34 cellular contexts compared by ENCODE assay signal in the genomic region with DNA sequence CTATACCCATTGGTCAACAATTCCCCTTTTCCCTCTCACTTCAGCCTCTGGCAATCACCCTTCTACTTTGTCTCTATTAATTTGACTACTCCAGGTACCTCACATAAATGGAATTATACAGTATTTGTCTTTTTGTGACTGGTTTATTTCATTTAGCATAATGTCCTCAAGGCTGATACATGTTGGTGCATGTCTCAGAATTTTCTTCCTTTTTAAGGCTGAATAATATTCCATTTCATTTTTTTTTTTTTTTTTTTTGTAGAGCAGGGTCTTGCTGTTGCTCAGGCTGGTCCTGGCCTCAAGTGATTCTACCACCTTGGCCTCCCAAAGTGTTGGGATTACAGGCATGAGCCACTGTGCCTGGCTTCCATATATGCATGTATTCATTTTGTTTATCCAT. TPM values are rescaled to one million over a fixed set of nuclear protein-coding genes. Genes with fewer than 3 reads are reported as not detected.
DNase-seq lines count a peak whose midpoint lies in the region; ATAC-seq, FAIRE-seq and TF ChIP-seq lines count a peak whose summit lies in the region.
"Had no signal": no experiment of that assay in that cellular context is flagged by ENCODE, and none has a peak within 500 bp of the region (broad histone marks: within the 10 kb centered on the region; RNA-seq: fewer than 3 reads in every experiment).

No MANE protein-coding gene starts in this region.

- no peak for ATAC-seq in IMR-90 (ENCODE audit: low read depth)
- no peak for ATAC-seq in stimulated activated memory B cell treated with anti-CD40 and anti-IgM and Interleukin-4, amounts not matched to agents 10 μg/mL and 1 μg/mL and 100 μg/mL, for 72 hours
- ATAC-seq in GM18909 (IDR thresholded peaks at IDR 0.05; ENCODE audit: poor library complexity, unreplicated experiment): no peak
- ATAC-seq: left lung, Panc1, sciatic nerve had no signal

- no peak for TF ChIP-seq RAD21 in IMR-90 (IDR thresholded peaks at IDR 0.05; ENCODE audit: low read length)

- TF ChIP-seq CTCF in IMR-90 (conservative IDR thresholded peaks at IDR 0.05; ENCODE audit: low read depth, low read length): no peak
- TF ChIP-seq CTCF in hepatocyte (IDR thresholded peaks at IDR 0.05; ENCODE audit: poor library complexity): no peak

- no peak overlapping the region for H3K18ac ChIP-seq in IMR-90 (ENCODE audit: low read depth, low read length)

- no peak overlapping the region for H3K4me2 ChIP-seq in IMR-90 (ENCODE audit: low read depth, low read length)
- peak overlapping the region; percentile 83 for H3K4me2 ChIP-seq in hepatocyte
- peak overlapping the region; percentile 97 for H3K4me2 ChIP-seq in skeletal muscle satellite cell (ENCODE audit: low read length)

- H2AK5ac ChIP-seq in IMR-90 (ENCODE audit: low read depth, low read length): no peak overlapping the region; the same call in 1 of the 2 replicates

- no peak overlapping the region for H2AK9ac ChIP-seq in IMR-90 (replicated peaks; ENCODE audit: low read depth, low read length, poor library complexity)

- H2BK5ac ChIP-seq in IMR-90 (ENCODE audit: low read depth, low read length, poor library complexity, severe bottlenecking): no peak overlapping the region

- H3K4me1 ChIP-seq in IMR-90 (ENCODE audit: control insufficient read depth, insufficient read depth, low read length) (peaks cover 5% of the 10 kb centered on the region), hepatocyte (ENCODE audit: insufficient read depth) (peaks cover 10% of the 10 kb centered on the region), skeletal muscle satellite cell (ENCODE audit: control insufficient read depth, insufficient read depth, low read length) (peaks cover 13% of the 10 kb centered on the region)

- in situ Hi-C loops in IMR-90 (cut with MboI; ENCODE audit: low sequenced_read_pairs): no loop called here

- H3K27ac ChIP-seq in IMR-90 (ENCODE audit: insufficient read depth, low read length): no peak overlapping the region
- no peak overlapping the region for H3K27ac ChIP-seq in hepatocyte
- H3K27ac ChIP-seq: 22Rv1, left lung, prostate gland, WERI-Rb-1 had no signal

- H3K36me3 Mint-ChIP-seq in stimulated activated memory B cell treated with anti-CD40 and anti-IgM and Interleukin-4, amounts not matched to agents 10 μg/mL and 1 μg/mL and 100 μg/mL, for 72 hours: no peaks in the 10 kb centered on the region
- H3K36me3 Mint-ChIP-seq: activated naive CD8-positive, alpha-beta T cell; memory B cell had no signal

- no peaks in the 10 kb centered on the region; the same call in 1 of the 2 replicates for H3K9me1 ChIP-seq in IMR-90 (ENCODE audit: insufficient read depth, low read length)

- H3K9ac ChIP-seq in IMR-90 (ENCODE audit: low read depth, low read length): no peak overlapping the region
- no peak overlapping the region for H3K9ac ChIP-seq in skeletal muscle satellite cell (ENCODE audit: low read depth, low read length)

- no peaks in the 10 kb centered on the region for H3K9me3 Mint-ChIP-seq in stimulated activated memory B cell treated with anti-CD40 and anti-IgM and Interleukin-4, amounts not matched to agents 10 μg/mL and 1 μg/mL and 100 μg/mL, for 72 hours
- H3K9me3 Mint-ChIP-seq: memory B cell had no signal

- H4K91ac ChIP-seq in IMR-90 (ENCODE audit: insufficient read depth, low read depth, low read length): no peak overlapping the region

- H2BK15ac ChIP-seq in IMR-90 (ENCODE audit: low read depth, low read length): no peak overlapping the region

- H4K8ac ChIP-seq in IMR-90 (ENCODE audit: low read depth in 2 of 2, low read length in 2 of 2): no peak overlapping the region

- no peak overlapping the region for H3K56ac ChIP-seq in IMR-90 (ENCODE audit: extremely low read depth, insufficient read depth, low read length)

- dilution Hi-C loops in IMR-90 (cut with HindIII; ENCODE audit: low sequenced_read_pairs, unreplicated experiment): no loop called here

- H2AFZ ChIP-seq in IMR-90 (replicated peaks; ENCODE audit: low read length, poor library complexity) (no peak overlapping the region), hepatocyte (no peak overlapping the region)

- no peak overlapping the region for H4K5ac ChIP-seq in IMR-90 (ENCODE audit: low read depth, low read length)

- no peaks in the 10 kb centered on the region for H3K9me2 ChIP-seq in hepatocyte (replicated peaks; ENCODE audit: insufficient read depth)

- H3K4me3 ChIP-seq in IMR-90 (ENCODE audit: insufficient read depth, low read depth, low read length) (no peak overlapping the region), hepatocyte (no peak overlapping the region), skeletal muscle satellite cell (ENCODE audit: low read length) (no peak overlapping the region)
- H3K4me3 ChIP-seq: prostate gland, tibial nerve had no signal

- BruUV-seq in IMR-90 (replicated peaks; lab: Mats Ljungman, UMichigan): no TSS peak

- H3K4me3 Mint-ChIP-seq in stimulated activated memory B cell treated with anti-CD40 and anti-IgM and Interleukin-4, amounts not matched to agents 10 μg/mL and 1 μg/mL and 100 μg/mL, for 72 hours: no peak overlapping the region
- H3K4me3 Mint-ChIP-seq: memory B cell had no signal

- H3K27ac Mint-ChIP-seq in stimulated activated memory B cell treated with anti-CD40 and anti-IgM and Interleukin-4, amounts not matched to agents 10 μg/mL and 1 μg/mL and 100 μg/mL, for 72 hours: no peak overlapping the region
- H3K27ac Mint-ChIP-seq: activated naive CD8-positive, alpha-beta T cell had no signal

- H4K20me1 ChIP-seq in IMR-90 (ENCODE audit: insufficient read depth, low read length) (peaks cover 7% of the 10 kb centered on the region; the same call in 1 of the 2 replicates), hepatocyte (ENCODE audit: insufficient read depth, poor library complexity, severe bottlenecking) (peaks cover 4% of the 10 kb centered on the region)

- H3K27me3 Mint-ChIP-seq in stimulated activated memory B cell treated with anti-CD40 and anti-IgM and Interleukin-4, amounts not matched to agents 10 μg/mL and 1 μg/mL and 100 μg/mL, for 72 hours: no peaks in the 10 kb centered on the region
- H3K27me3 Mint-ChIP-seq: activated naive CD8-positive, alpha-beta T cell; memory B cell had no signal

- POLR2A ChIA-PET in IMR-90 (lab: Charles Lee; ENCODE audit: unreplicated experiment): interaction anchor here (1.0 kb wide), 1 partner anchor 26 kb away, joined by 6 read pairs; a partner anchor contains a TSS

- H3K23ac ChIP-seq in IMR-90 (ENCODE audit: low read depth, low read length): peak overlapping the region; percentile 76; the same call in 1 of the 2 replicates

- H3K9me3 ChIP-seq in IMR-90 (ENCODE audit: control insufficient read depth, insufficient read depth, low read length): no peaks in the 10 kb centered on the region
- H3K9me3 ChIP-seq in hepatocyte (ENCODE audit: low read depth): no peaks in the 10 kb centered on the region
- no peaks in the 10 kb centered on the region for H3K9me3 ChIP-seq in skeletal muscle satellite cell (replicated peaks; ENCODE audit: low read length)
- H3K9me3 ChIP-seq: HAP-1, left lung, prostate gland, tibial nerve had no signal

- no peaks in the 10 kb centered on the region for H3K36me3 ChIP-seq in IMR-90 (ENCODE audit: control insufficient read depth, insufficient read depth, low read length)
- H3K36me3 ChIP-seq in hepatocyte (replicated peaks; ENCODE audit: insufficient read depth, low read depth): no peaks in the 10 kb centered on the region
- no peaks in the 10 kb centered on the region for H3K36me3 ChIP-seq in skeletal muscle satellite cell (ENCODE audit: insufficient read depth, low read length)
- H3K36me3 ChIP-seq: HAP-1, left lung, prostate gland, tibial nerve had no signal

- H3K79me1 ChIP-seq in IMR-90 (ENCODE audit: low read depth in 1 of 2, low read length in 2 of 2): peaks cover 15 to 28% of the 10 kb centered on the region in 2 experiments

- no peak overlapping the region for H2BK20ac ChIP-seq in IMR-90 (ENCODE audit: low read depth, low read length)

- peaks cover 44% of the 10 kb centered on the region for H3K79me2 ChIP-seq in hepatocyte

- no peak overlapping the region for H3K4ac ChIP-seq in IMR-90 (ENCODE audit: low read depth, low read length)

- peak; percentile 17 for DNase-seq in DMS53 (lab: John Stamatoyannopoulos, UW)
- no peak for DNase-seq in DMS53 treated with DMSO at 0.1 percent for 48 hours (lab: John Stamatoyannopoulos, UW; ENCODE audit: unreplicated experiment)
- no peak for DNase-seq in IMR-90
- DNase-seq in hepatocyte (ENCODE audit: low spot score): no peak
- DNase-seq in RCC 7860 (ENCODE audit: low spot score): no peak
- DNase-seq: activated CD4-positive, alpha-beta T cell treated with anti-CD3 and anti-CD28 coated beads for 4 hours; activated CD8-positive, alpha-beta memory T cell treated with anti-CD3 and anti-CD28 coated beads for 24 hours; activated effector memory CD4-positive, alpha-beta T cell treated with Interleukin-2 at 50 U/mL for 16 hours; activated T-cell treated with anti-CD3 and anti-CD28 coated beads for 4 hours; Calu3; effector CD4-positive, alpha-beta T cell; left lung; MV-4-11; NCI-H1436 treated with DMSO at 0.1 percent for 48 hours; NCI-H226; NCI-H748 treated with DMSO at 0.1 percent for 48 hours; SIG-M5; stimulated activated CD4-positive, alpha-beta T cell treated with anti-CD3 and anti-CD28 coated beads, Interleukin-4, amount 100 ng/mL, for 24 hours; T1000; WERI-Rb-1 had no signal

- H3K14ac ChIP-seq in IMR-90 (replicated peaks; ENCODE audit: low read depth, low read length): no peak overlapping the region

- no peak for TF ChIP-seq POLR2A in IMR-90 (IDR thresholded peaks at IDR 0.05; ENCODE audit: low read depth, low read length)

- H3K4me1 Mint-ChIP-seq in stimulated activated memory B cell treated with anti-CD40 and anti-IgM and Interleukin-4, amounts not matched to agents 10 μg/mL and 1 μg/mL and 100 μg/mL, for 72 hours: peaks cover 19% of the 10 kb centered on the region

- no peak for FAIRE-seq in RCC 7860 (lab: Jason Lieb, UNC)
- FAIRE-seq: colon, islet of Langerhans had no signal

- CTCF ChIA-PET in IMR-90 (lab: Yijun Ruan, JAX): no interaction called here

- intact Hi-C loops in IMR-90 (cut with micrococcal nuclease): no loop called here

- no peak overlapping the region for H2BK120ac ChIP-seq in IMR-90 (ENCODE audit: low read depth, low read length)

- H3K27me3 ChIP-seq in IMR-90 (ENCODE audit: control insufficient read depth, insufficient read depth, low read length) (no peaks in the 10 kb centered on the region), hepatocyte (no peaks in the 10 kb centered on the region), skeletal muscle satellite cell (ENCODE audit: control insufficient read depth, insufficient read depth, low read length) (no peaks in the 10 kb centered on the region)
- H3K27me3 ChIP-seq: left lung, tibial nerve had no signal

RNA-seq across cellular contexts. Expression of a gene that starts 1.9 kb away (rescaled TPM):
- total RNA-seq in IMR-90 (2012; rRNA removed): 32.6 and 36.9 TPM in 2 replicates
- polyA plus RNA-seq in IMR-90 (2012; rRNA removed): 51.0 and 53.3 TPM in 2 replicates
- polyA plus RNA-seq in IMR-90 (2012; cell fraction: cytosol; rRNA removed): 8.0 and 13.7 TPM in 2 replicates
- 1.3 and 11.6 TPM in 2 replicates for polyA plus RNA-seq in IMR-90 (2012; cell fraction: nucleus; rRNA removed; ENCODE audit: low replicate concordance)
- total RNA-seq in hepatocyte: 44.9 and 45.4 TPM in 2 replicates
- 93.9 and 113 TPM in 2 replicates for polyA plus RNA-seq in hepatocyte
- total RNA-seq in skeletal muscle satellite cell (2012; rRNA removed): 21.5 and 22.7 TPM in 2 replicates

RNA-seq across cellular contexts. Expression of a gene that starts 3.8 kb away (rescaled TPM):
- total RNA-seq in IMR-90 (2012; rRNA removed) (3.9 and 5.0 TPM in 2 replicates), hepatocyte (8.3 and 9.1 TPM in 2 replicates)
- polyA plus RNA-seq in IMR-90 (2012; rRNA removed) (5.5 and 9.6 TPM in 2 replicates), hepatocyte (19.3 and 32.1 TPM in 2 replicates)
- polyA plus RNA-seq in IMR-90 (2012; cell fraction: cytosol; rRNA removed): 0.99 and 1.9 TPM in 2 replicates
- 0.47 and 3.1 TPM in 2 replicates for polyA plus RNA-seq in IMR-90 (2012; cell fraction: nucleus; rRNA removed; ENCODE audit: low replicate concordance)
- total RNA-seq in skeletal muscle satellite cell (2012; rRNA removed): 4.3 and 4.8 TPM in 2 replicates

RNA-seq across cellular contexts. Expression of a gene that starts 25.3 kb away (rescaled TPM):
- total RNA-seq in IMR-90 (2012; rRNA removed): 0.28 and 0.72 TPM in 2 replicates
- polyA plus RNA-seq in IMR-90 (2012; rRNA removed): 1.9 and 2.4 TPM in 2 replicates
- polyA plus RNA-seq in IMR-90 (2012; cell fraction: cytosol; rRNA removed): 0.04 and 0.09 TPM in 2 replicates
- polyA plus RNA-seq in IMR-90 (2012; cell fraction: nucleus; rRNA removed; ENCODE audit: low replicate concordance): 2.8 and 24.7 TPM in 2 replicates
- total RNA-seq in hepatocyte: 3.8 and 3.9 TPM in 2 replicates
- 3.2 and 4.6 TPM in 2 replicates for polyA plus RNA-seq in hepatocyte
- 0.25 and 0.87 TPM in 2 replicates for total RNA-seq in skeletal muscle satellite cell (2012; rRNA removed)
- total RNA-seq: Daoy had no signal

RNA-seq across cellular contexts. Expression of a gene that starts 25.5 kb away (rescaled TPM):
- total RNA-seq in IMR-90 (2012; rRNA removed) (53.6 and 55.5 TPM in 2 replicates), hepatocyte (51.7 and 53.0 TPM in 2 replicates)
- polyA plus RNA-seq in IMR-90 (2012; rRNA removed) (39.5 and 41.7 TPM in 2 replicates), hepatocyte (33.4 and 39.8 TPM in 2 replicates)
- polyA plus RNA-seq in IMR-90 (2012; cell fraction: cytosol; rRNA removed): 9.7 and 29.0 TPM in 2 replicates
- polyA plus RNA-seq in IMR-90 (2012; cell fraction: nucleus; rRNA removed; ENCODE audit: low replicate concordance): 29.1 and 41.4 TPM in 2 replicates
- total RNA-seq in skeletal muscle satellite cell (2012; rRNA removed): 41.1 and 46.3 TPM in 2 replicates
